In genomic region chr3:53161820-53162671, GRCh38 we compare ENCODE assay signal across 8 cellular contexts. TPM values are rescaled to one million over a fixed set of nuclear protein-coding genes. Genes with fewer than 3 reads are reported as not detected.
DNase-seq lines count a peak whose midpoint lies in the region; ATAC-seq, FAIRE-seq and TF ChIP-seq lines count a peak whose summit lies in the region.

No MANE protein-coding gene starts in this region.

- H3K4me1 Mint-ChIP-seq in HFFc6 (ENCODE audit: low read depth): peaks cover 43% of the 10 kb centered on the region
- H3K4me1 Mint-ChIP-seq in T-helper 1 cell treated with Interleukin-12 subunit alpha and Interleukin-12 subunit beta and Interleukin-4 antibody, amounts not matched to agents 30 μg/mL and 1 μg/mL, for 36 hours (ENCODE audit: low read depth): peaks cover 24% of the 10 kb centered on the region

- peak overlapping the region; percentile 83 for H3K4me3 ChIP-seq in bronchial epithelial cell (ENCODE audit: low read depth, low read length)

- DNase-seq in D341Med (ENCODE audit: low spot score) (peak; percentile 82), HFFc6 (peak; percentile 29), bronchial epithelial cell (ENCODE audit: low read depth) (peak; percentile 47), left kidney (ENCODE audit: low read depth, low spot score) (peak; percentile 78)
- DNase-seq in stimulated activated CD8-positive, alpha-beta memory T cell treated with anti-CD3 and anti-CD28 coated beads, Interleukin-2, amount 100 ng/mL, for 48 hours (ENCODE audit: low read depth in 2 of 2): peak; percentile 18 to 20

- H3K27ac Mint-ChIP-seq in HFFc6: peak overlapping the region; percentile 72
- H3K27ac Mint-ChIP-seq in T-helper 1 cell treated with Interleukin-12 subunit alpha and Interleukin-12 subunit beta and Interleukin-4 antibody, amounts not matched to agents 30 μg/mL and 1 μg/mL, for 36 hours: peak overlapping the region; percentile 88

- peaks cover 11% of the 10 kb centered on the region for H3K27me3 Mint-ChIP-seq in HFFc6 (ENCODE audit: insufficient read depth)
- peaks cover 29% of the 10 kb centered on the region for H3K27me3 Mint-ChIP-seq in T-helper 1 cell treated with Interleukin-12 subunit alpha and Interleukin-12 subunit beta and Interleukin-4 antibody, amounts not matched to agents 30 μg/mL and 1 μg/mL, for 36 hours (ENCODE audit: low read depth)

- peak overlapping the region; percentile 80 for H3K4me3 Mint-ChIP-seq in HFFc6
- peak overlapping the region; percentile 89 for H3K4me3 Mint-ChIP-seq in T-helper 1 cell treated with Interleukin-12 subunit alpha and Interleukin-12 subunit beta and Interleukin-4 antibody, amounts not matched to agents 30 μg/mL and 1 μg/mL, for 36 hours

- H3K36me3 Mint-ChIP-seq in HFFc6 (ENCODE audit: low read depth): no peaks in the 10 kb centered on the region
- no peaks in the 10 kb centered on the region for H3K36me3 Mint-ChIP-seq in T-helper 1 cell treated with Interleukin-12 subunit alpha and Interleukin-12 subunit beta and Interleukin-4 antibody, amounts not matched to agents 30 μg/mL and 1 μg/mL, for 36 hours (ENCODE audit: low read depth)

- no peaks in the 10 kb centered on the region for H3K27me3 ChIP-seq in bronchial epithelial cell (ENCODE audit: control insufficient read depth, insufficient read depth, low read length)

- TF ChIP-seq CTCF in HFFc6 (IDR thresholded peaks at IDR 0.05) (no peak), bronchial epithelial cell (IDR thresholded peaks at IDR 0.05; ENCODE audit: insufficient read depth, low read length, severe bottlenecking) (no peak)

- H3K36me3 ChIP-seq in bronchial epithelial cell (ENCODE audit: control insufficient read depth, insufficient read depth, low read length): peaks cover 7% of the 10 kb centered on the region

- ATAC-seq in GM18868 (IDR thresholded peaks at IDR 0.05; ENCODE audit: unreplicated experiment) (no peak), GM18870 (IDR thresholded peaks at IDR 0.05; ENCODE audit: unreplicated experiment) (no peak)

- no peak for FAIRE-seq in bronchial epithelial cell (lab: Jason Lieb, UNC)

- no peaks in the 10 kb centered on the region for H3K9me3 Mint-ChIP-seq in HFFc6
- no peaks in the 10 kb centered on the region for H3K9me3 Mint-ChIP-seq in T-helper 1 cell treated with Interleukin-12 subunit alpha and Interleukin-12 subunit beta and Interleukin-4 antibody, amounts not matched to agents 30 μg/mL and 1 μg/mL, for 36 hours

RNA-seq across cellular contexts. Expression of gene PRKCD, which starts 1.0 kb away (rescaled TPM):
- 10 to 100 TPM; 15.5 to 21.9 (median 20.0) TPM for total RNA-seq in HFFc6 (2021; fragmentation: NEBNext Ultra II Directional; extraction: Animal tissue kit (Norgen Biotek cat#: 25700))
- total RNA-seq in bronchial epithelial cell: 3.9 and 5.5 TPM in 2 replicates

RNA-seq across cellular contexts. Expression of gene RFT1, which starts 31.8 kb away (rescaled TPM):
- 10 to 100 TPM; 32.9 to 39.6 (median 34.7) TPM for total RNA-seq in HFFc6 (2021; fragmentation: NEBNext Ultra II Directional; extraction: Animal tissue kit (Norgen Biotek cat#: 25700))
- 11.4 and 15.5 TPM in 2 replicates for total RNA-seq in bronchial epithelial cell

Comparison
In these comparisons a context has a peak if more than half of its experiments do, and no peak if none do; other contexts are left out.
1. DNase-seq: peak in every context shown above with its lines; median percentile 82 in D341Med; 78 in left kidney; 47 in bronchial epithelial cell; 29 in HFFc6; 19 in stimulated activated CD8-positive, alpha-beta memory T cell treated with anti-CD3 and anti-CD28 coated beads, Interleukin-2, amount 100 ng/mL, for 48 hours.